ENCODE assay signal across 25 cellular contexts in genomic region chr1:26188477-26188876, GRCh38. TPM values are rescaled to one million over a fixed set of nuclear protein-coding genes. Genes with fewer than 3 reads are reported as not detected.
DNase-seq lines count a peak whose midpoint lies in the region; ATAC-seq, FAIRE-seq and TF ChIP-seq lines count a peak whose summit lies in the region.
"Had no signal": no experiment of that assay in that cellular context is flagged by ENCODE, and none has a peak within 500 bp of the region (broad histone marks: within the 10 kb centered on the region; RNA-seq: fewer than 3 reads in every experiment).

No MANE protein-coding gene starts in this region.

- H3K27me3 ChIP-seq in pancreas, result no peaks in the 10 kb centered on the region
- H3K27me3 ChIP-seq: BE2C; BLaER1 treated with 17β-estradiol and CSF1 and Interleukin-3, amounts not matched to agents 10 nM and 100 nM had no signal

- intact Hi-C loops in sciatic nerve (cut with DNase I) (no loop called here), pancreas (cut with DNase I) (no loop called here)

- TF ChIP-seq CTCF in pancreas (IDR thresholded peaks at IDR 0.05), result no peak

- no peaks in the 10 kb centered on the region for H3K9me3 ChIP-seq in pancreas
- H3K9me3 ChIP-seq: A549; BE2C; BLaER1 treated with 17β-estradiol and CSF1 and Interleukin-3, amounts not matched to agents 10 nM and 100 nM; HAP-1 had no signal

- FAIRE-seq in pancreas (lab: Jason Lieb, UNC), result no peak
- FAIRE-seq: A549, D721Med, GM12878, GM19239, H54 had no signal

- peaks cover 0 to 14% (median 0%) of the 10 kb centered on the region in 3 donors for H3K36me3 ChIP-seq in pancreas
- H3K36me3 ChIP-seq: BE2C; BLaER1 treated with 17β-estradiol and CSF1 and Interleukin-3, amounts not matched to agents 10 nM and 100 nM; HAP-1 had no signal

- 96% methylated on average over 8 of the region's 8 CpGs for WGBS in pancreas, 2 donors

- no peak overlapping the region for H3K4me3 ChIP-seq in pancreas
- H3K4me3 ChIP-seq: A549; BLaER1 treated with 17β-estradiol and CSF1 and Interleukin-3, amounts not matched to agents 10 nM and 100 nM; GM12878; HAP-1 had no signal

- ATAC-seq in sciatic nerve (peak; percentile 17), GM21737 (IDR thresholded peaks at IDR 0.05; ENCODE audit: unreplicated experiment) (no peak), HG03108 (IDR thresholded peaks at IDR 0.05; ENCODE audit: unreplicated experiment) (no peak), pancreas (no peak)
- ATAC-seq: A549, GM12878 had no signal

- peak; percentile 9 for DNase-seq in epidermal melanocyte (ENCODE audit: insufficient read length, low spot score)
- peak; percentile 15 for DNase-seq in left kidney (ENCODE audit: low read depth, low spot score)
- DNase-seq in sciatic nerve (ENCODE audit: low spot score), result no peak
- DNase-seq in pancreas, result no peak
- DNase-seq: 8988T; ACHN; AML-193; BE2C; CD4-positive, alpha-beta T cell; CD8-positive, alpha-beta memory T cell; DMS 273 treated with DMSO at 0.1 percent for 48 hours; DMS79; EL; GDM1; GOT3 had no signal

- H3K27ac ChIP-seq in pancreas, result no peak overlapping the region
- H3K27ac ChIP-seq: A549; BLaER1 treated with 17β-estradiol and CSF1 and Interleukin-3, amounts not matched to agents 10 nM and 100 nM had no signal

- no peaks in the 10 kb centered on the region for H3K4me1 ChIP-seq in pancreas
- H3K4me1 ChIP-seq: A549, BE2C, HAP-1 had no signal

RNA-seq across cellular contexts. Expression of gene CATSPER4, which starts 1.9 kb away (rescaled TPM):
- not detected for total RNA-seq in sciatic nerve
- total RNA-seq in pancreas, result not detected
- under 1 TPM in 1 of 2 donors, not detected in 1; 0.09 TPM for polyA plus RNA-seq in pancreas
- total RNA-seq: CD4-positive, alpha-beta T cell; CD8-positive, alpha-beta memory T cell had no signal
- polyA plus RNA-seq: A549; CD14-positive monocyte; CD8-positive, alpha-beta memory T cell; GM12878 had no signal

RNA-seq across cellular contexts. Expression of gene CNKSR1, which starts 11.2 kb away (rescaled TPM):
- total RNA-seq in sciatic nerve, result 3.1 TPM
- total RNA-seq in pancreas, result 10 to 100 TPM; 11.3 to 20.8 (median 14.9) TPM
- 10 to 100 TPM; 46.8 to 48.5 TPM for polyA plus RNA-seq in pancreas
- polyA plus RNA-seq: CD14-positive monocyte; CD8-positive, alpha-beta memory T cell had no signal

RNA-seq across cellular contexts. Expression of gene ZNF593OS, which starts 16.8 kb away (rescaled TPM):
- total RNA-seq in sciatic nerve, result not detected
- not detected for total RNA-seq in pancreas
- polyA plus RNA-seq in pancreas, result under 1 TPM; 0.35 to 0.68 TPM
- total RNA-seq: CD4-positive, alpha-beta T cell; CD8-positive, alpha-beta memory T cell had no signal
- polyA plus RNA-seq: A549 had no signal

RNA-seq across cellular contexts. Expression of gene ZNF593, which starts 18.8 kb away (rescaled TPM):
- total RNA-seq in sciatic nerve, result 18.3 TPM
- total RNA-seq in pancreas, result 10 to 100 TPM; 18.4 to 36.7 (median 22.1) TPM
- polyA plus RNA-seq in pancreas, result 10 to 100 TPM; 69.9 to 80.7 TPM

RNA-seq across cellular contexts. Expression of gene C1orf232, which starts 19.7 kb away (rescaled TPM):
- total RNA-seq in sciatic nerve (not detected), pancreas (not detected)
- polyA plus RNA-seq in pancreas, result not detected
- total RNA-seq: CD4-positive, alpha-beta T cell; CD8-positive, alpha-beta memory T cell; GM12878 had no signal
- polyA plus RNA-seq: A549; CD14-positive monocyte; CD8-positive, alpha-beta memory T cell; GM12878 had no signal

Comparison
In these comparisons a context has a peak if more than half of its experiments do, and no peak if none do; other contexts are left out.
1. DNase-seq: peak in epidermal melanocyte (single experiment) and left kidney (single experiment); none in sciatic nerve (single experiment) and pancreas (0 of 6).